25 cellular contexts compared by ENCODE assay signal in the genomic region with DNA sequence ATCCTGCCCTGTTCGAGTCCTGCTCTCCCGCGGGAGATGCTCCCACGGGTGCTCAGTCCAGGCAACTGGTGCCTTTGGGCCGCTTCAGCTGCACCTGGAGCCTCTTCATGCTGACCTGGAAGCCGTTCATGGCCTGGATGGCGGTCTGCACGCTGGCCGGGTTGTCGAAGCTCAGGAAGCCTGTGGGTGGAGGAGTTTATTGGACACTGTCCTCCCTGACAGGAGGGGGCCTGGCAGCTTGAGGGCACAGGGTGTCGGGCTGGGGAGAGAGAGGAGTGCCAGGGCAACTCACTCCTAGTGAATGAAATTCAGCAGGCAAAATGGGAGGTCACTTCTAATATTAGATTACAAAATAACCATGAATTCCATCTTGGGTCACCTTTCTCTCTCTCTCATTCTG. TPM values are rescaled to one million over a fixed set of nuclear protein-coding genes. Genes with fewer than 3 reads are reported as not detected.
DNase-seq lines count a peak whose midpoint lies in the region; ATAC-seq and TF ChIP-seq lines count a peak whose summit lies in the region.
"Had no signal": no experiment of that assay in that cellular context is flagged by ENCODE, and none has a peak within 500 bp of the region (broad histone marks: within the 10 kb centered on the region; RNA-seq: fewer than 3 reads in every experiment).

No MANE protein-coding gene starts in this region.

- no peak overlapping the region for H2BK120ac ChIP-seq in IMR-90 (ENCODE audit: low read depth, low read length)

- no peak overlapping the region for H3K4me2 ChIP-seq in IMR-90 (ENCODE audit: low read depth, low read length)
- H3K4me2 ChIP-seq: A549; BLaER1 treated with 17β-estradiol and CSF1 and Interleukin-3, amounts not matched to agents 10 nM and 100 nM; GM23338 had no signal

- no peak overlapping the region for H3K23ac ChIP-seq in IMR-90 (ENCODE audit: low read depth, low read length)

- no peaks in the 10 kb centered on the region for H3K4me1 Mint-ChIP-seq in activated T-helper 2 cell treated with anti-CD3 and anti-CD28 coated beads, Interferon-gamma antibody, Interleukin-2, Interleukin-4, amounts not matched to agents 10 μg/mL and 5 μg/mL and 100 μg/mL, durations not matched to agents 14 hours and 24 hours and 36 hours (ENCODE audit: low read depth)
- H3K4me1 Mint-ChIP-seq: CD14-positive monocyte; CD8-positive, alpha-beta memory T cell had no signal

- H3K9ac ChIP-seq in IMR-90 (ENCODE audit: low read depth, low read length), result no peak overlapping the region
- H3K9ac ChIP-seq: BLaER1 treated with 17β-estradiol and CSF1 and Interleukin-3, amounts not matched to agents 10 nM and 100 nM had no signal

- H3K4ac ChIP-seq in IMR-90 (ENCODE audit: low read depth, low read length), result no peak overlapping the region

- H3K27me3 ChIP-seq in right atrium auricular region (no peaks in the 10 kb centered on the region), IMR-90 (ENCODE audit: control insufficient read depth, insufficient read depth, low read length) (peaks cover 2% of the 10 kb centered on the region; the same call in 1 of the 2 replicates), esophagus muscularis mucosa (no peaks in the 10 kb centered on the region)
- H3K27me3 ChIP-seq: BE2C; BLaER1 treated with 17β-estradiol and CSF1 and Interleukin-3, amounts not matched to agents 10 nM and 100 nM had no signal

- no peak for TF ChIP-seq POLR2A in IMR-90 (IDR thresholded peaks at IDR 0.05; ENCODE audit: low read depth, low read length)
- no peak for TF ChIP-seq POLR2A in esophagus muscularis mucosa (IDR thresholded peaks at IDR 0.05; ENCODE audit: low read depth)

- no peak overlapping the region for H3K14ac ChIP-seq in IMR-90 (replicated peaks; ENCODE audit: low read depth, low read length)

- H3K9me1 ChIP-seq in IMR-90 (ENCODE audit: insufficient read depth, low read length), result no peaks in the 10 kb centered on the region

- H3K27me3 Mint-ChIP-seq in activated T-helper 2 cell treated with anti-CD3 and anti-CD28 coated beads, Interferon-gamma antibody, Interleukin-2, Interleukin-4, amounts not matched to agents 10 μg/mL and 5 μg/mL and 100 μg/mL, durations not matched to agents 14 hours and 24 hours and 36 hours (ENCODE audit: low read depth), result peaks cover 56% of the 10 kb centered on the region

- DNase-seq in SHP77 (lab: John Stamatoyannopoulos, UW) (peak; percentile 35 to 45), SHP77 treated with DMSO at 0.1 percent for 48 hours (lab: John Stamatoyannopoulos, UW) (no peak), left cardiac atrium (no peak), right atrium auricular region (ENCODE audit: low spot score) (no peak), IMR-90 (no peak), esophagus muscularis mucosa (ENCODE audit: extremely low spot score) (peak; percentile 62), caudate nucleus (lab: John Stamatoyannopoulos, UW) (no peak)
- no peak for DNase-seq in activated T-helper 2 cell treated with anti-CD3 and anti-CD28 coated beads, Interferon-gamma antibody, Interleukin-2, Interleukin-4, amounts not matched to agents 10 μg/mL and 5 μg/mL and 100 μg/mL, durations not matched to agents 14 hours and 24 hours and 36 hours (ENCODE audit: low spot score)
- DNase-seq: 8988T; ACHN; AML-193; BE2C; CD4-positive, alpha-beta T cell; CD8-positive, alpha-beta memory T cell; DMS 273 treated with DMSO at 0.1 percent for 48 hours; DMS79; EL; GDM1; H9 had no signal

- H4K8ac ChIP-seq in IMR-90 (ENCODE audit: low read depth in 2 of 2, low read length in 2 of 2), result no peak overlapping the region

- intact Hi-C loops in left cardiac atrium (cut with DNase I) (no loop called here), IMR-90 (cut with micrococcal nuclease) (no loop called here), esophagus muscularis mucosa (cut with DNase I) (no loop called here)
- intact Hi-C loops in activated T-helper 2 cell treated with anti-CD3 and anti-CD28 coated beads, Interferon-gamma antibody, Interleukin-2, Interleukin-4, amounts not matched to agents 10 μg/mL and 5 μg/mL and 100 μg/mL, durations not matched to agents 14 hours and 24 hours and 36 hours (cut with micrococcal nuclease), result no loop called here

- ATAC-seq in left cardiac atrium, result peak; percentile 26 to 55
- ATAC-seq in IMR-90 (ENCODE audit: low read depth), result no peak
- ATAC-seq: A549, GM12878, GM23338, HCT116 had no signal

- peak overlapping the region; percentile 56 for H2AFZ ChIP-seq in IMR-90 (replicated peaks; ENCODE audit: low read length, poor library complexity)
- H2AFZ ChIP-seq: GM23338 had no signal

- H3K27ac ChIP-seq in right atrium auricular region (no peak overlapping the region), IMR-90 (ENCODE audit: insufficient read depth, low read length) (no peak overlapping the region), esophagus muscularis mucosa (replicated peaks in 1 of 4) (no peak overlapping the region), caudate nucleus (ENCODE audit: low read depth, low read length) (no peak overlapping the region)
- H3K27ac ChIP-seq: A549; BLaER1 treated with 17β-estradiol and CSF1 and Interleukin-3, amounts not matched to agents 10 nM and 100 nM had no signal

- no peak for TF ChIP-seq CTCF in right atrium auricular region (IDR thresholded peaks at IDR 0.05)
- TF ChIP-seq CTCF in IMR-90 (conservative IDR thresholded peaks at IDR 0.05; ENCODE audit: low read depth, low read length), result no peak
- TF ChIP-seq CTCF in esophagus muscularis mucosa (IDR thresholded peaks at IDR 0.05), result no peak

- H2BK15ac ChIP-seq in IMR-90 (ENCODE audit: low read depth, low read length), result no peak overlapping the region

- no peak for TF ChIP-seq EP300 in esophagus muscularis mucosa (IDR thresholded peaks at IDR 0.05)

- no peak overlapping the region for H2AK9ac ChIP-seq in IMR-90 (replicated peaks; ENCODE audit: low read depth, low read length, poor library complexity)

- POLR2A ChIA-PET in IMR-90 (lab: Charles Lee; ENCODE audit: unreplicated experiment), result no interaction called here

- no peak overlapping the region for H3K18ac ChIP-seq in IMR-90 (ENCODE audit: low read depth, low read length)

- BruUV-seq in IMR-90 (replicated peaks; lab: Mats Ljungman, UMichigan), result no TSS peak

- H2BK5ac ChIP-seq in IMR-90 (ENCODE audit: low read depth, low read length, poor library complexity, severe bottlenecking), result no peak overlapping the region

- H4K20me1 ChIP-seq in IMR-90 (ENCODE audit: insufficient read depth, low read length), result no peaks in the 10 kb centered on the region
- H4K20me1 ChIP-seq: BLaER1 treated with 17β-estradiol and CSF1 and Interleukin-3, amounts not matched to agents 10 nM and 100 nM had no signal

- no peak overlapping the region for H2AK5ac ChIP-seq in IMR-90 (ENCODE audit: low read depth, low read length)

- no peak overlapping the region for H4K5ac ChIP-seq in IMR-90 (ENCODE audit: low read depth, low read length)

- in situ Hi-C loops in IMR-90 (cut with MboI; ENCODE audit: low sequenced_read_pairs), result no loop called here

- H4K91ac ChIP-seq in IMR-90 (ENCODE audit: insufficient read depth, low read depth, low read length), result no peak overlapping the region

- no peak overlapping the region for H2BK20ac ChIP-seq in IMR-90 (ENCODE audit: low read depth, low read length)

- H3K79me1 ChIP-seq in IMR-90 (ENCODE audit: low read depth in 1 of 2, low read length in 2 of 2), result no peaks in the 10 kb centered on the region

- H3K36me3 ChIP-seq in right atrium auricular region, result no peaks in the 10 kb centered on the region
- H3K36me3 ChIP-seq in IMR-90 (ENCODE audit: control insufficient read depth, insufficient read depth, low read length), result no peaks in the 10 kb centered on the region
- no peaks in the 10 kb centered on the region for H3K36me3 ChIP-seq in esophagus muscularis mucosa
- H3K36me3 ChIP-seq: BE2C; BLaER1 treated with 17β-estradiol and CSF1 and Interleukin-3, amounts not matched to agents 10 nM and 100 nM had no signal

- peaks cover 9% of the 10 kb centered on the region for H3K9me3 Mint-ChIP-seq in activated T-helper 2 cell treated with anti-CD3 and anti-CD28 coated beads, Interferon-gamma antibody, Interleukin-2, Interleukin-4, amounts not matched to agents 10 μg/mL and 5 μg/mL and 100 μg/mL, durations not matched to agents 14 hours and 24 hours and 36 hours
- H3K9me3 Mint-ChIP-seq: CD4-positive, alpha-beta T cell; GM23338; H9 had no signal

- WGBS in IMR-90 (ENCODE audit: extremely low coverage in 2 of 2, insufficient read length in 1 of 2), 2 experiments, result 68% methylated on average over 7 of the region's 11 CpGs; no CpG with 5 or more reads in 1 of the 2 experiments
- 71% methylated on average over 11 of the region's 11 CpGs for WGBS in esophagus muscularis mucosa

- dilution Hi-C loops in IMR-90 (cut with HindIII; ENCODE audit: low sequenced_read_pairs, unreplicated experiment), result no loop called here

- no peak for TF ChIP-seq RAD21 in IMR-90 (IDR thresholded peaks at IDR 0.05; ENCODE audit: low read length)

- H3K4me3 ChIP-seq in right atrium auricular region (no peak overlapping the region), IMR-90 (ENCODE audit: insufficient read depth, low read depth, low read length) (no peak overlapping the region), esophagus muscularis mucosa (no peak overlapping the region)
- H3K4me3 ChIP-seq: A549; BLaER1 treated with 17β-estradiol and CSF1 and Interleukin-3, amounts not matched to agents 10 nM and 100 nM; GM12878; GM23338 had no signal

- CTCF ChIA-PET in IMR-90 (lab: Yijun Ruan, JAX), result no interaction called here

- no peak overlapping the region for H3K56ac ChIP-seq in IMR-90 (ENCODE audit: extremely low read depth, insufficient read depth, low read length)

- H3K4me3 Mint-ChIP-seq in activated T-helper 2 cell treated with anti-CD3 and anti-CD28 coated beads, Interferon-gamma antibody, Interleukin-2, Interleukin-4, amounts not matched to agents 10 μg/mL and 5 μg/mL and 100 μg/mL, durations not matched to agents 14 hours and 24 hours and 36 hours (ENCODE audit: low read depth), result no peak overlapping the region
- H3K4me3 Mint-ChIP-seq: CD14-positive monocyte; CD4-positive, alpha-beta T cell; CD8-positive, alpha-beta memory T cell; GM23338; H9 had no signal

- no peaks in the 10 kb centered on the region for H3K9me3 ChIP-seq in right atrium auricular region
- no peaks in the 10 kb centered on the region; the same call in 1 of the 2 replicates for H3K9me3 ChIP-seq in IMR-90 (ENCODE audit: control insufficient read depth, insufficient read depth, low read length)
- H3K9me3 ChIP-seq in esophagus muscularis mucosa, result no peaks in the 10 kb centered on the region
- H3K9me3 ChIP-seq: BE2C had no signal

- no peaks in the 10 kb centered on the region for H3K4me1 ChIP-seq in right atrium auricular region
- H3K4me1 ChIP-seq in IMR-90 (ENCODE audit: control insufficient read depth, insufficient read depth, low read length), result no peaks in the 10 kb centered on the region
- no peaks in the 10 kb centered on the region for H3K4me1 ChIP-seq in esophagus muscularis mucosa
- H3K4me1 ChIP-seq: A549, BE2C had no signal

- H3K36me3 Mint-ChIP-seq in activated T-helper 2 cell treated with anti-CD3 and anti-CD28 coated beads, Interferon-gamma antibody, Interleukin-2, Interleukin-4, amounts not matched to agents 10 μg/mL and 5 μg/mL and 100 μg/mL, durations not matched to agents 14 hours and 24 hours and 36 hours (ENCODE audit: low read depth), result no peaks in the 10 kb centered on the region
- H3K36me3 Mint-ChIP-seq: CD14-positive monocyte; CD8-positive, alpha-beta memory T cell had no signal

- no peak overlapping the region for H3K27ac Mint-ChIP-seq in activated T-helper 2 cell treated with anti-CD3 and anti-CD28 coated beads, Interferon-gamma antibody, Interleukin-2, Interleukin-4, amounts not matched to agents 10 μg/mL and 5 μg/mL and 100 μg/mL, durations not matched to agents 14 hours and 24 hours and 36 hours
- H3K27ac Mint-ChIP-seq: CD14-positive monocyte; CD4-positive, alpha-beta T cell; CD8-positive, alpha-beta memory T cell; GM23338; H9 had no signal

RNA-seq across cellular contexts. Expression of gene NFYB, which starts 9.3 kb away (rescaled TPM):
- total RNA-seq in left cardiac atrium (10 to 100 TPM; 30.3 to 33.9 TPM), right atrium auricular region (10 to 100 TPM; 24.0 to 29.0 TPM), IMR-90 (2012; rRNA removed) (22.2 and 31.4 TPM in 2 replicates), esophagus muscularis mucosa (10 to 100 TPM; 67.7 to 90.9 (median 82.4) TPM)
- 19.8 and 28.4 TPM in 2 replicates for polyA plus RNA-seq in IMR-90 (2012; rRNA removed)
- 4.2 and 8.0 TPM in 2 replicates for polyA plus RNA-seq in IMR-90 (2012; cell fraction: cytosol; rRNA removed)
- 3.5 and 32.9 TPM in 2 replicates for polyA plus RNA-seq in IMR-90 (2012; cell fraction: nucleus; rRNA removed; ENCODE audit: low replicate concordance)
- total RNA-seq in activated T-helper 2 cell treated with anti-CD3 and anti-CD28 coated beads, Interferon-gamma antibody, Interleukin-2, Interleukin-4, amounts not matched to agents 10 μg/mL and 5 μg/mL and 100 μg/mL, durations not matched to agents 14 hours and 24 hours and 36 hours, result 29.0 and 30.0 TPM in 2 replicates

Comparison
In these comparisons a context has a peak if more than half of its experiments do, and no peak if none do; other contexts are left out.
1. DNase-seq: peak in SHP77 (2 of 2) and esophagus muscularis mucosa (single experiment); none in SHP77 treated with DMSO at 0.1 percent for 48 hours (single experiment), left cardiac atrium (single experiment), right atrium auricular region (single experiment), IMR-90 (single experiment), caudate nucleus (0 of 61) and activated T-helper 2 cell treated with anti-CD3 and anti-CD28 coated beads, Interferon-gamma antibody, Interleukin-2, Interleukin-4, amounts not matched to agents 10 μg/mL and 5 μg/mL and 100 μg/mL, durations not matched to agents 14 hours and 24 hours and 36 hours (single experiment).